Comparison of ENCODE assay signal across 17 cellular contexts in genomic region chr3:179544981-179545645, GRCh38. TPM values are rescaled to one million over a fixed set of nuclear protein-coding genes. Genes with fewer than 3 reads are reported as not detected.
DNase-seq lines count a peak whose midpoint lies in the region; ATAC-seq, FAIRE-seq and TF ChIP-seq lines count a peak whose summit lies in the region.
"Had no signal": no experiment of that assay in that cellular context is flagged by ENCODE, and none has a peak within 500 bp of the region (broad histone marks: within the 10 kb centered on the region; RNA-seq: fewer than 3 reads in every experiment).

No MANE protein-coding gene starts in this region.

- FAIRE-seq in bronchial epithelial cell (lab: Jason Lieb, UNC) = no peak
- FAIRE-seq: GM12878, HTR-8/SVneo, islet of Langerhans had no signal

- H2BK15ac ChIP-seq in mesenchymal stem cell (ENCODE audit: low read depth, poor library complexity, severe bottlenecking) = no peak overlapping the region

- DNase-seq in Caki2 (ENCODE audit: low read depth) (peak; percentile 27), HPDE6-E6E7 (ENCODE audit: extremely low spot score) (peak; percentile 23), bronchial epithelial cell (ENCODE audit: low read depth) (peak; percentile 93), mesenchymal stem cell (peak; percentile 91), activated gamma-delta T cell treated with Interleukin-2 at 50 U/mL for 16 hours (no peak), anterior cingulate cortex (lab: John Stamatoyannopoulos, UW) (no peak)
- DNase-seq: activated B cell treated with CpG ODN at 0.5 μM for 24 hours, DMS 273 treated with DMSO at 0.1 percent for 48 hours, NCI-H1417 treated with DMSO at 0.1 percent for 48 hours, NCI-H774 had no signal

- H2BK5ac ChIP-seq in mesenchymal stem cell (ENCODE audit: low read depth, low read length, poor library complexity, severe bottlenecking) = no peak overlapping the region

- no peaks in the 10 kb centered on the region for H3K79me1 ChIP-seq in mesenchymal stem cell (replicated peaks; ENCODE audit: low read length, poor library complexity, severe bottlenecking)

- peak overlapping the region; percentile 67 for H3K9ac ChIP-seq in mesenchymal stem cell (ENCODE audit: low read length)

- no peaks in the 10 kb centered on the region for H3K36me3 ChIP-seq in bronchial epithelial cell (ENCODE audit: control insufficient read depth, insufficient read depth, low read length)
- no peaks in the 10 kb centered on the region for H3K36me3 ChIP-seq in mesenchymal stem cell (ENCODE audit: control insufficient read depth in 1 of 2, insufficient read depth in 2 of 2, low read depth in 1 of 2, low read length in 2 of 2)
- H3K36me3 ChIP-seq: right atrium auricular region, thoracic aorta had no signal

- no peak overlapping the region for H2AK5ac ChIP-seq in mesenchymal stem cell (ENCODE audit: low read length, severe bottlenecking)

- H3K27me3 ChIP-seq in bronchial epithelial cell (ENCODE audit: control insufficient read depth, insufficient read depth, low read length) (no peaks in the 10 kb centered on the region), mesenchymal stem cell (ENCODE audit: control insufficient read depth in 1 of 2, insufficient read depth in 1 of 2, low read length in 2 of 2) (no peaks in the 10 kb centered on the region)
- H3K27me3 ChIP-seq: right atrium auricular region had no signal

- WGBS in mesenchymal stem cell = no CpG with 5 or more reads among the region's 2 CpGs

- no peak overlapping the region for H2BK12ac ChIP-seq in mesenchymal stem cell (ENCODE audit: low read length in 2 of 2)

- no peak overlapping the region for H4K8ac ChIP-seq in mesenchymal stem cell (ENCODE audit: low read length)

- H3K27ac ChIP-seq in mesenchymal stem cell (ENCODE audit: low read length, poor library complexity, severe bottlenecking) = no peak overlapping the region
- H3K27ac ChIP-seq: right atrium auricular region, thoracic aorta had no signal

- in situ Hi-C loops in Caki2 (cut with HindIII; ENCODE audit: low pct_unique_long_range_greater_than_20kb, low sequenced_read_pairs) = no loop called here

- no peak overlapping the region for H2AFZ ChIP-seq in mesenchymal stem cell (ENCODE audit: low read depth, low read length)

- no peak overlapping the region for H4K91ac ChIP-seq in mesenchymal stem cell (ENCODE audit: low read length)

- H3K14ac ChIP-seq in mesenchymal stem cell (ENCODE audit: low read length in 2 of 2) = no peak overlapping the region

- no peak overlapping the region for H3K4ac ChIP-seq in mesenchymal stem cell (ENCODE audit: low read depth in 1 of 2, low read length in 2 of 2)

- H3K23ac ChIP-seq in mesenchymal stem cell (ENCODE audit: low read length in 2 of 2) = no peak overlapping the region

- no peak overlapping the region for H3K18ac ChIP-seq in mesenchymal stem cell (ENCODE audit: low read depth in 1 of 2, low read length in 2 of 2)

- H3K4me2 ChIP-seq in mesenchymal stem cell (ENCODE audit: low read length, poor library complexity, severe bottlenecking) = no peak overlapping the region

- H3K4me1 ChIP-seq in mesenchymal stem cell (ENCODE audit: control insufficient read depth, insufficient read depth, low read depth, low read length) = peaks cover 2% of the 10 kb centered on the region
- H3K4me1 ChIP-seq: right atrium auricular region had no signal

- peaks cover 21% of the 10 kb centered on the region for H3K9me3 ChIP-seq in mesenchymal stem cell (ENCODE audit: control insufficient read depth, low read length)
- H3K9me3 ChIP-seq: right atrium auricular region, thoracic aorta had no signal

- H3K4me3 ChIP-seq in bronchial epithelial cell (ENCODE audit: low read depth, low read length) = no peak overlapping the region
- H3K4me3 ChIP-seq in mesenchymal stem cell (ENCODE audit: insufficient read depth in 1 of 2, low read depth in 1 of 2, low read length in 2 of 2) = no peak overlapping the region
- H3K4me3 ChIP-seq: GM12878, right atrium auricular region, thoracic aorta had no signal

- no peak for ATAC-seq in HG02884 (IDR thresholded peaks at IDR 0.05; ENCODE audit: unreplicated experiment)
- no peak for ATAC-seq in GM21528 (IDR thresholded peaks at IDR 0.05; ENCODE audit: low FRiP score, unreplicated experiment)
- ATAC-seq: GM12878 had no signal

- no peak overlapping the region for H2BK120ac ChIP-seq in mesenchymal stem cell (ENCODE audit: low read depth, low read length)

- TF ChIP-seq CTCF in bronchial epithelial cell (IDR thresholded peaks at IDR 0.05; ENCODE audit: insufficient read depth, low read length, severe bottlenecking) = no peak

RNA-seq across cellular contexts. Expression of gene ACTL6A, which starts 17.6 kb away (rescaled TPM):
- 184 and 205 TPM in 2 replicates for total RNA-seq in Caki2 (2014; rRNA removed; shearing (Covaris generic); ENCODE audit: low replicate concordance)
- total RNA-seq in bronchial epithelial cell = 64.6 and 90.8 TPM in 2 replicates
- polyA plus RNA-seq in mesenchymal stem cell (2013, experiment 1 of 2) = 24.3 TPM
- 27.2 TPM for polyA plus RNA-seq in mesenchymal stem cell (2013, experiment 2 of 2)

RNA-seq across cellular contexts. Expression of gene MRPL47, which starts 59.3 kb away (rescaled TPM):
- 83.8 and 91.6 TPM in 2 replicates for total RNA-seq in Caki2 (2014; rRNA removed; shearing (Covaris generic); ENCODE audit: low replicate concordance)
- 42.9 and 50.4 TPM in 2 replicates for total RNA-seq in bronchial epithelial cell
- 82.8 TPM for polyA plus RNA-seq in mesenchymal stem cell (2013, experiment 1 of 2)
- polyA plus RNA-seq in mesenchymal stem cell (2013, experiment 2 of 2) = 83.1 TPM

RNA-seq across cellular contexts. Expression of gene NDUFB5, which starts 59.5 kb away (rescaled TPM):
- 271 and 320 TPM in 2 replicates for total RNA-seq in Caki2 (2014; rRNA removed; shearing (Covaris generic); ENCODE audit: low replicate concordance)
- 92.9 and 142 TPM in 2 replicates for total RNA-seq in bronchial epithelial cell
- 80.4 TPM for polyA plus RNA-seq in mesenchymal stem cell (2013, experiment 1 of 2)
- polyA plus RNA-seq in mesenchymal stem cell (2013, experiment 2 of 2) = 85.2 TPM

Comparison
In these comparisons a context has a peak if more than half of its experiments do, and no peak if none do; other contexts are left out.
1. DNase-seq: peak in Caki2 (single experiment), HPDE6-E6E7 (single experiment), bronchial epithelial cell (single experiment) and mesenchymal stem cell (single experiment); none in activated gamma-delta T cell treated with Interleukin-2 at 50 U/mL for 16 hours (single experiment) and anterior cingulate cortex (0 of 58).